Comparison of ENCODE assay signal across 8 cellular contexts in genomic region chr4:184287697-184288255, GRCh38.
DNase-seq lines count a peak whose midpoint lies in the region; ATAC-seq and TF ChIP-seq lines count a peak whose summit lies in the region.

No MANE protein-coding gene starts in this region.

- H3K27me3 ChIP-seq in liver (ENCODE audit: control insufficient read depth in 4 of 4, insufficient read depth in 4 of 4, low read length in 3 of 4) (no peaks in the 10 kb centered on the region), uterus (no peaks in the 10 kb centered on the region), BE2C (no peaks in the 10 kb centered on the region)

- H3K9me3 ChIP-seq in liver (ENCODE audit: control insufficient read depth in 4 of 4, low read length in 3 of 4) (no peaks in the 10 kb centered on the region), uterus (no peaks in the 10 kb centered on the region), BE2C (no peaks in the 10 kb centered on the region)

- DNase-seq in AG08396 (ENCODE audit: low spot score) = peak; percentile 55
- peak; percentile 38 for DNase-seq in HT-29 (ENCODE audit: low spot score)
- DNase-seq in brain pericyte (ENCODE audit: low read depth, low spot score) = peak; percentile 32
- no peak for DNase-seq in uterus
- DNase-seq in cortex of kidney (lab: John Stamatoyannopoulos, UW) = no peak
- no peak for DNase-seq in BE2C

- no peak for TF ChIP-seq POLR2A in uterus (IDR thresholded peaks at IDR 0.05)

- intact Hi-C loops in uterus (cut with DNase I; ENCODE audit: low total_unique reads) = loop anchor here (10.0 kb wide), 1 partner anchor 187 kb away; the partner anchor contains the start of gene IRF2

- peak; percentile 81 to 86 for TF ChIP-seq RAD21 in liver (IDR thresholded peaks at IDR 0.05)

- H3K27ac ChIP-seq in liver (ENCODE audit: low read depth in 1 of 2, low read length in 2 of 2) (peak overlapping the region; percentile 8 to 48), uterus (no peak overlapping the region)

- H3K4me1 ChIP-seq in liver (ENCODE audit: control insufficient read depth in 4 of 4, insufficient read depth in 4 of 4, low read length in 3 of 4) = peaks cover 3 to 36% (median 24%) of the 10 kb centered on the region in 4 donors
- no peaks in the 10 kb centered on the region for H3K4me1 ChIP-seq in uterus
- H3K4me1 ChIP-seq in BE2C = no peaks in the 10 kb centered on the region

- no peak for ATAC-seq in HG03280 (IDR thresholded peaks at IDR 0.05; ENCODE audit: unreplicated experiment)

- peak; percentile 18 for TF ChIP-seq CTCF in liver (IDR thresholded peaks at IDR 0.05; ENCODE audit: low read depth, low read length, missing input control)
- peak in 3 of 4 experiments; percentile 18 to 38 (median 35) for TF ChIP-seq CTCF in uterus (IDR thresholded peaks at IDR 0.05)
- no peak for TF ChIP-seq CTCF in BE2C (IDR thresholded peaks at IDR 0.05; ENCODE audit: low read depth, low read length)

- H3K4me3 ChIP-seq in liver (ENCODE audit: low read depth in 1 of 3, low read length in 3 of 3) (no peak overlapping the region), uterus (no peak overlapping the region), BE2C (ENCODE audit: low read depth, low read length) (no peak overlapping the region)

- no peak overlapping the region for H3K9ac ChIP-seq in liver (ENCODE audit: low read depth in 1 of 2, low read length in 2 of 2)

- H3K36me3 ChIP-seq in liver (ENCODE audit: control insufficient read depth in 4 of 4, insufficient read depth in 3 of 4, low read depth in 1 of 4, low read length in 3 of 4) (no peaks in the 10 kb centered on the region), uterus (no peaks in the 10 kb centered on the region), BE2C (no peaks in the 10 kb centered on the region)

- WGBS in liver = 13% methylated on average over 5 of the region's 5 CpGs

TF ChIP-seq in liver, 16 proteins besides CTCF, POLR2A, EP300 and RAD21:
- TF ChIP-seq SP1 (IDR thresholded peaks at IDR 0.05) = peak; percentile 42
- no peak for TF ChIP-seq HNF4G (IDR thresholded peaks at IDR 0.05)
- TF ChIP-seq ATF3 (IDR thresholded peaks at IDR 0.05) = no peak
- peak; percentile 19 for TF ChIP-seq YY1 (IDR thresholded peaks at IDR 0.05)
- peak in 1 of 2 donors; percentile 43 for TF ChIP-seq HNF4A (conservative IDR thresholded peaks at IDR 0.05)
- TF ChIP-seq TAF1 (conservative IDR thresholded peaks at IDR 0.05) = peak; percentile 20
- TF ChIP-seq ZBTB33 (IDR thresholded peaks at IDR 0.05) = no peak
- no peak for TF ChIP-seq JUND (IDR thresholded peaks at IDR 0.05)
- peak; percentile 11 to 21 for TF ChIP-seq RXRA (IDR thresholded peaks at IDR 0.05)

Comparison
In these comparisons a context has a peak if more than half of its experiments do, and no peak if none do; other contexts are left out.
1. DNase-seq: peak in AG08396 (single experiment), HT-29 (single experiment) and brain pericyte (single experiment); none in uterus (0 of 2), cortex of kidney (single experiment) and BE2C (single experiment).
2. H3K27ac ChIP-seq: peak in liver (2 of 2); none in uterus (0 of 2).